Comparison of ENCODE assay signal across 26 cellular contexts in the genomic region with DNA sequence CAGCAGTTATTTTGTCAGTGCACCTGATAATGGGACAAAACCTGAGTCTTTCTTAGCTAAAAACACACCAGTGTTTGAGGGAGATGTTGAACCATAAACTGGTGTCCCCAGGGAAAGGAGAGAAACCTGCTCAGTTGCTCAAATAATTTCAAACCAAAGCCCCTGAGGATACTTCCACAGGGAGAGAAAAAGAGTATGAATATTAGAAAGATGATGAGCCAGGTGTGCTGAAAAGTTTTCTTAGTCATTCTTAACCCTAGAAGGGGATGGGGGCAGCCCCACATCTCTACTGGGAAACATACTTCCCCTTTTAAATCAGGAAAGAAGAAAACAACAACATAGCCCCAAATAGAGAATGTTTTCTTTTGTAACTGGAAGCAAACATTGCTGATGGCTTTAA. TPM values are rescaled to one million over a fixed set of nuclear protein-coding genes. Genes with fewer than 3 reads are reported as not detected.
A peak's percentile ranks its signal among the peaks of the same experiment; 100 is the strongest.
DNase-seq lines count a peak whose midpoint lies in the region; FAIRE-seq and TF ChIP-seq lines count a peak whose summit lies in the region.
"Had no signal": no experiment of that assay in that cellular context is flagged by ENCODE, and none has a peak within 500 bp of the region (broad histone marks: within the 10 kb centered on the region; RNA-seq: fewer than 3 reads in every experiment).

No MANE protein-coding gene starts in this region.

- H2AFZ ChIP-seq in hepatocyte = no peak overlapping the region

- no peak overlapping the region for H3K4me3 Mint-ChIP-seq in mesothelial cell of epicardium
- H3K4me3 Mint-ChIP-seq: naive thymus-derived CD8-positive, alpha-beta T cell; WTC11 had no signal

- no peaks in the 10 kb centered on the region for H4K20me1 ChIP-seq in hepatocyte (ENCODE audit: insufficient read depth, poor library complexity, severe bottlenecking)

- TF ChIP-seq CTCF in GM06990 (IDR thresholded peaks at IDR 0.05; ENCODE audit: insufficient read depth, low read length, poor library complexity, severe bottlenecking) (no peak), hepatocyte (IDR thresholded peaks at IDR 0.05; ENCODE audit: poor library complexity) (no peak), mesothelial cell of epicardium (IDR thresholded peaks at IDR 0.05; ENCODE audit: unreplicated experiment) (no peak)

- H3K4me3 ChIP-seq in GM06990 (replicated peaks; ENCODE audit: low read depth, low read length) (no peak overlapping the region), hepatocyte (no peak overlapping the region)
- H3K4me3 ChIP-seq: K562, MG63, pancreas, upper lobe of left lung had no signal

- H3K4me2 ChIP-seq in hepatocyte = no peak overlapping the region

- H3K27me3 ChIP-seq in GM06990 (replicated peaks; ENCODE audit: control insufficient read depth, insufficient read depth, low read length) (no peaks in the 10 kb centered on the region), hepatocyte (no peaks in the 10 kb centered on the region)
- H3K27me3 ChIP-seq: MG63, pancreas, upper lobe of left lung had no signal

- H3K27me3 Mint-ChIP-seq in mesothelial cell of epicardium (ENCODE audit: low read depth) = peaks cover 2% of the 10 kb centered on the region

- DNase-seq in GM06990 (ENCODE audit: extremely low read depth, insufficient read length) = peak; percentile 13
- no peak for DNase-seq in GM19239 (ENCODE audit: insufficient read length, low spot score)
- peak; percentile 44 for DNase-seq in NCI-H1694 (lab: John Stamatoyannopoulos, UW)
- no peak for DNase-seq in hepatocyte (ENCODE audit: low spot score)
- DNase-seq in A172 (ENCODE audit: low spot score) = no peak
- no peak for DNase-seq in SW 1271 (lab: John Stamatoyannopoulos, UW)
- DNase-seq in NCI-H2227 treated with DMSO at 0.1 percent for 48 hours (lab: John Stamatoyannopoulos, UW) = no peak
- DNase-seq in mesothelial cell of epicardium (ENCODE audit: low spot score in 2 of 2, unreplicated experiment in 2 of 2) = no peak
- DNase-seq: activated CD4-positive, alpha-beta T cell treated with anti-CD3 and anti-CD28 coated beads, Interleukin-2, amount 50 U/mL, for 4 hours; activated CD8-positive, alpha-beta memory T cell treated with anti-CD3 and anti-CD28 coated beads, Interleukin-2, amount 50 U/mL, for 48 hours; activated effector memory CD4-positive, alpha-beta T cell treated with anti-CD3 and anti-CD28 coated beads, Interleukin-2, amount 50 U/mL, for 16 hours; cerebellar nuclear complex; DMS153; head of caudate nucleus; MG63; naive thymus-derived CD8-positive, alpha-beta T cell; NCI-H1417 treated with DMSO at 0.1 percent for 48 hours; pancreas; right cardiac atrium; T-helper 9 cell; upper lobe of left lung had no signal

- no peaks in the 10 kb centered on the region for H3K36me3 Mint-ChIP-seq in mesothelial cell of epicardium
- H3K36me3 Mint-ChIP-seq: CD14-positive monocyte; naive thymus-derived CD8-positive, alpha-beta T cell; WTC11 had no signal

- H3K9me3 ChIP-seq in hepatocyte (ENCODE audit: low read depth) = no peaks in the 10 kb centered on the region
- H3K9me3 ChIP-seq: MG63, pancreas, upper lobe of left lung had no signal

- no peaks in the 10 kb centered on the region for H3K4me1 Mint-ChIP-seq in mesothelial cell of epicardium
- H3K4me1 Mint-ChIP-seq: CD14-positive monocyte; naive thymus-derived CD8-positive, alpha-beta T cell had no signal

- H3K27ac Mint-ChIP-seq in mesothelial cell of epicardium = no peak overlapping the region
- H3K27ac Mint-ChIP-seq: naive thymus-derived CD8-positive, alpha-beta T cell; WTC11 had no signal

- FAIRE-seq in GM19239 (lab: Jason Lieb, UNC) = peak; percentile 58
- FAIRE-seq: K562, pancreas had no signal

- no peaks in the 10 kb centered on the region for H3K9me3 Mint-ChIP-seq in mesothelial cell of epicardium
- H3K9me3 Mint-ChIP-seq: naive thymus-derived CD8-positive, alpha-beta T cell; WTC11 had no signal

- no peaks in the 10 kb centered on the region for H3K9me2 ChIP-seq in hepatocyte (replicated peaks; ENCODE audit: insufficient read depth)

- H3K27ac ChIP-seq in hepatocyte = peak overlapping the region; percentile 28
- H3K27ac ChIP-seq: epithelial cell of prostate, pancreas, upper lobe of left lung had no signal

- H3K36me3 ChIP-seq in GM06990 (ENCODE audit: control insufficient read depth, insufficient read depth, low read length) (no peaks in the 10 kb centered on the region), hepatocyte (replicated peaks; ENCODE audit: insufficient read depth, low read depth) (no peaks in the 10 kb centered on the region)
- H3K36me3 ChIP-seq: MG63, pancreas, upper lobe of left lung had no signal

- H3K4me1 ChIP-seq in hepatocyte (ENCODE audit: insufficient read depth) = peaks cover 4% of the 10 kb centered on the region
- H3K4me1 ChIP-seq: pancreas, upper lobe of left lung had no signal

- no peaks in the 10 kb centered on the region for H3K79me2 ChIP-seq in hepatocyte

RNA-seq across cellular contexts. Expression of gene FBXW4, which starts 30.3 kb away (rescaled TPM):
- total RNA-seq in hepatocyte = 28.5 and 32.7 TPM in 2 replicates
- polyA plus RNA-seq in hepatocyte = 13.1 and 15.5 TPM in 2 replicates
- 26.5 and 30.8 TPM in 2 replicates for total RNA-seq in A172 (2014; rRNA removed; shearing (Covaris generic))
- total RNA-seq in mesothelial cell of epicardium = 63.2 to 65.9 TPM (median 65.6 TPM) in 3 replicates

RNA-seq across cellular contexts. Expression of gene FGF8, which starts 50.6 kb away (rescaled TPM):
- total RNA-seq in hepatocyte (not detected in 2 replicates), mesothelial cell of epicardium (not detected in 3 replicates)
- polyA plus RNA-seq in hepatocyte = not detected in 2 replicates
- not detected in 2 replicates for total RNA-seq in A172 (2014; rRNA removed; shearing (Covaris generic))
- total RNA-seq: naive thymus-derived CD8-positive, alpha-beta T cell; pancreas; right cardiac atrium had no signal
- polyA plus RNA-seq: AG04450; CD14-positive monocyte; naive thymus-derived CD8-positive, alpha-beta T cell; pancreas; right cardiac atrium had no signal

RNA-seq across cellular contexts. Expression of gene NPM3, which starts 58.0 kb away (rescaled TPM):
- total RNA-seq in hepatocyte (69.4 and 71.6 TPM in 2 replicates), mesothelial cell of epicardium (42.4 to 45.6 TPM (median 45.2 TPM) in 3 replicates)
- polyA plus RNA-seq in hepatocyte = 4.0 and 5.1 TPM in 2 replicates
- 65.5 and 96.9 TPM in 2 replicates for total RNA-seq in A172 (2014; rRNA removed; shearing (Covaris generic))

Comparison
In these comparisons a context has a peak if more than half of its experiments do, and no peak if none do; other contexts are left out.
1. DNase-seq: peak in GM06990 (single experiment) and NCI-H1694 (single experiment); none in GM19239 (single experiment), hepatocyte (single experiment), A172 (single experiment), SW 1271 (0 of 2), NCI-H2227 treated with DMSO at 0.1 percent for 48 hours (single experiment) and mesothelial cell of epicardium (0 of 2).